11 cellular contexts compared by ENCODE assay signal in genomic region chr6:16471222-16471784, GRCh38.
DNase-seq lines count a peak whose midpoint lies in the region; ATAC-seq and TF ChIP-seq lines count a peak whose summit lies in the region.
"Had no signal": no experiment of that assay in that cellular context is flagged by ENCODE, and none has a peak within 500 bp of the region (broad histone marks: within the 10 kb centered on the region; RNA-seq: fewer than 3 reads in every experiment).

No MANE protein-coding gene starts in this region.

- WGBS in hepatocyte (ENCODE audit: low lambda C conversion rate, missing lambda C conversion rate), result 63% methylated on average over 6 of the region's 6 CpGs

- no peaks in the 10 kb centered on the region for H3K9me3 ChIP-seq in CD4-positive, alpha-beta T cell (ENCODE audit: control insufficient read depth, low read length)
- H3K9me3 ChIP-seq in hepatocyte (ENCODE audit: low read depth), result no peaks in the 10 kb centered on the region
- H3K9me3 ChIP-seq: thyroid gland had no signal

- peaks cover 8% of the 10 kb centered on the region for H3K36me3 Mint-ChIP-seq in CD4-positive, alpha-beta T cell (ENCODE audit: low read depth)
- H3K36me3 Mint-ChIP-seq: neural progenitor cell had no signal

- no peak overlapping the region for H3K27ac ChIP-seq in CD4-positive, alpha-beta T cell (ENCODE audit: low read depth, low read length)
- no peak overlapping the region for H3K27ac ChIP-seq in hepatocyte
- H3K27ac ChIP-seq: neural progenitor cell had no signal

- H3K27ac Mint-ChIP-seq in CD4-positive, alpha-beta T cell, result peak overlapping the region; percentile 56
- H3K27ac Mint-ChIP-seq: neural progenitor cell had no signal

- H2AFZ ChIP-seq in hepatocyte, result no peak overlapping the region
- H2AFZ ChIP-seq: neural progenitor cell had no signal

- intact Hi-C loops in CD4-positive, alpha-beta T cell (cut with DNase I, micrococcal nuclease), result loop anchor here in 1 of 2 experiments (5.0 kb wide), 2 partner anchors 34 to 41 kb away; no protein-coding TSS in a partner anchor
- intact Hi-C loops in posterior cingulate gyrus (cut with DNase I), result no loop called here

- H3K4me2 ChIP-seq in hepatocyte, result no peak overlapping the region
- H3K4me2 ChIP-seq: neural progenitor cell had no signal

- no peak for TF ChIP-seq CTCF in CD4-positive, alpha-beta T cell (IDR thresholded peaks at IDR 0.05)
- TF ChIP-seq CTCF in hepatocyte (IDR thresholded peaks at IDR 0.05; ENCODE audit: poor library complexity), result no peak

- H3K27me3 Mint-ChIP-seq in CD4-positive, alpha-beta T cell, result no peaks in the 10 kb centered on the region

- POLR2A ChIA-PET in CD4-positive, alpha-beta T cell (lab: Charles Lee), result no interaction called here

- H3K9me3 Mint-ChIP-seq in CD4-positive, alpha-beta T cell, result no peaks in the 10 kb centered on the region
- H3K9me3 Mint-ChIP-seq: neural progenitor cell had no signal

- ATAC-seq in CD4-positive, alpha-beta T cell (ENCODE audit: poor library complexity), result no peak
- ATAC-seq in GM19351 (IDR thresholded peaks at IDR 0.05; ENCODE audit: unreplicated experiment), result peak; percentile 56
- peak; percentile 47 for ATAC-seq in HG03139 (IDR thresholded peaks at IDR 0.05; ENCODE audit: unreplicated experiment)

- peaks cover 12% of the 10 kb centered on the region for H3K4me1 ChIP-seq in hepatocyte (ENCODE audit: insufficient read depth)
- H3K4me1 ChIP-seq: neural progenitor cell had no signal

- no peak for DNase-seq in CD4-positive, alpha-beta T cell
- DNase-seq in amniotic epithelial cell (ENCODE audit: low read depth) (peak; percentile 56), NCI-H1092 (lab: John Stamatoyannopoulos, UW) (no peak), posterior cingulate gyrus (no peak), hepatocyte (ENCODE audit: low spot score) (no peak), mesenteric fat pad (ENCODE audit: low spot score) (no peak)
- DNase-seq: Calu3 had no signal

- H3K4me1 Mint-ChIP-seq in CD4-positive, alpha-beta T cell (ENCODE audit: low read depth), result peaks cover 67% of the 10 kb centered on the region

- CTCF ChIA-PET in CD4-positive, alpha-beta T cell (lab: Charles Lee), result interaction anchor here (0.5 to 3.3 kb wide), 10 partner anchors 13 to 139 kb away, joined by 3 to 9 read pairs (median 4); no protein-coding TSS in a partner anchor

- no peaks in the 10 kb centered on the region for H4K20me1 ChIP-seq in hepatocyte (ENCODE audit: insufficient read depth, poor library complexity, severe bottlenecking)

- no peaks in the 10 kb centered on the region for H3K9me2 ChIP-seq in hepatocyte (replicated peaks; ENCODE audit: insufficient read depth)

- H3K36me3 ChIP-seq in hepatocyte (replicated peaks; ENCODE audit: insufficient read depth, low read depth), result no peaks in the 10 kb centered on the region
- H3K36me3 ChIP-seq: neural progenitor cell, thyroid gland had no signal

- H3K79me2 ChIP-seq in hepatocyte, result no peaks in the 10 kb centered on the region

- no peak overlapping the region for H3K4me3 Mint-ChIP-seq in CD4-positive, alpha-beta T cell
- H3K4me3 Mint-ChIP-seq: neural progenitor cell had no signal

- H3K27me3 ChIP-seq in CD4-positive, alpha-beta T cell (ENCODE audit: control insufficient read depth, insufficient read depth, low read length), result no peaks in the 10 kb centered on the region
- no peaks in the 10 kb centered on the region for H3K27me3 ChIP-seq in hepatocyte
- H3K27me3 ChIP-seq: neural progenitor cell, thyroid gland had no signal

- H3K4me3 ChIP-seq in hepatocyte, result no peak overlapping the region
- H3K4me3 ChIP-seq: neural progenitor cell, thyroid gland had no signal
